Comparison of ENCODE assay signal across 1 cellular context in the genomic region with DNA sequence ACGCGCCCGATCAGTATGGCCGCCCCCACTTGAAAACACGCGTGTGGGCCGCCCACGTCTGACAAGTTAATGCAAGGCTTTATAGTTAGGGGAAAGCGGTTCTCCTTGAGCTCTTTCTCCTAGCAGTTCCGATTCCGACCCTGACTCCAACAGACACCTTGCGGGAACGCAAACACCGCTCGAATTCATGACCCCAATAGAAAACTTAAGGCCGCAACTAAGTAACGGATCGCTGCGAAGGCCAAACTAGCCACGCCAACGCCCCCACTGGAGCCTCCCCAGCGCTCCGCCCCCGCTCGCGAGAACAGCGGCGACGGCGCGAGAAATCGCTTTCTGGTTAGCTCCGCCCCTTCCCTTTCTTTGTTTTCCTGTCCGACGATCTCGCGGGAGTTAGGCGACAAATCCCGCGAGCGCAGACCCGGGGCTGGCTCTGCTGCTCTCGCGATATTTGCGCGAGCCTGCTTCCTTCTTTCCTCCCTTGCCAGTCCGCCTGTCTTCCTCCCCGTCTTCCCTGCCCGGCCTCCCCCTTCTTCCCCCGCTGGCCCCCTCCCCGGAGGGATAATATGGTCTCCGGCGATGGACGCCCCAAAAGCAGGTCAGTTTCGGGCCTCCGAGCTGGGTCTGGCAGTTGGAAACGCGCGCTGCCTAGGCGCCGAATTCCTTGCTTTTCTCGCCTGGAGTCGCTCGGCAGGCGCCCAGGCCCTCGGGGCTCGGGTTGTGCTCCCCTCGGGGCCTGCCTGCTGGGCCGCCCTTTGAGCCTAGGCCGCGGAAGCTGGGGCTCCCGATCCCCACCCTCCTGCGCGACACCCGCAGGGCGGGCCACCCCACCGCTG.
TF ChIP-seq lines count a peak whose summit lies in the region.

A gene with protein sequence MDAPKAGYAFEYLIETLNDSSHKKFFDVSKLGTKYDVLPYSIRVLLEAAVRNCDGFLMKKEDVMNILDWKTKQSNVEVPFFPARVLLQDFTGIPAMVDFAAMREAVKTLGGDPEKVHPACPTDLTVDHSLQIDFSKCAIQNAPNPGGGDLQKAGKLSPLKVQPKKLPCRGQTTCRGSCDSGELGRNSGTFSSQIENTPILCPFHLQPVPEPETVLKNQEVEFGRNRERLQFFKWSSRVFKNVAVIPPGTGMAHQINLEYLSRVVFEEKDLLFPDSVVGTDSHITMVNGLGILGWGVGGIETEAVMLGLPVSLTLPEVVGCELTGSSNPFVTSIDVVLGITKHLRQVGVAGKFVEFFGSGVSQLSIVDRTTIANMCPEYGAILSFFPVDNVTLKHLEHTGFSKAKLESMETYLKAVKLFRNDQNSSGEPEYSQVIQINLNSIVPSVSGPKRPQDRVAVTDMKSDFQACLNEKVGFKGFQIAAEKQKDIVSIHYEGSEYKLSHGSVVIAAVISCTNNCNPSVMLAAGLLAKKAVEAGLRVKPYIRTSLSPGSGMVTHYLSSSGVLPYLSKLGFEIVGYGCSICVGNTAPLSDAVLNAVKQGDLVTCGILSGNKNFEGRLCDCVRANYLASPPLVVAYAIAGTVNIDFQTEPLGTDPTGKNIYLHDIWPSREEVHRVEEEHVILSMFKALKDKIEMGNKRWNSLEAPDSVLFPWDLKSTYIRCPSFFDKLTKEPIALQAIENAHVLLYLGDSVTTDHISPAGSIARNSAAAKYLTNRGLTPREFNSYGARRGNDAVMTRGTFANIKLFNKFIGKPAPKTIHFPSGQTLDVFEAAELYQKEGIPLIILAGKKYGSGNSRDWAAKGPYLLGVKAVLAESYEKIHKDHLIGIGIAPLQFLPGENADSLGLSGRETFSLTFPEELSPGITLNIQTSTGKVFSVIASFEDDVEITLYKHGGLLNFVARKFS (plus strand): TSS at position 455 of the 833 bp plus-strand sequence. CDS start 122 bp downstream, at position 577.

TF ChIP-seq in K562, 482 proteins besides CTCF, POLR2A, EP300 and RAD21 (continued from another document and continues in another):
- TF ChIP-seq TEAD1 (CRISPR knock-in tag; IDR thresholded peaks at IDR 0.05), result peak in 1 of 2 experiments; percentile 25; a peak in 1 of 4 replicates
- TF ChIP-seq MYC (IDR thresholded peaks at IDR 0.05; ENCODE audit: low read depth, low read length), result peak; percentile 93
- TF ChIP-seq MYC (CRISPR knock-in tag; IDR thresholded peaks at IDR 0.05; ENCODE audit: borderline replicate concordance, low read depth), result peak; percentile 96
- TF ChIP-seq PKNOX1 (IDR thresholded peaks at IDR 0.05), result peak; percentile 62
- no peak for TF ChIP-seq FOXA1 (IDR thresholded peaks at IDR 0.05; ENCODE audit: borderline replicate concordance)
- TF ChIP-seq ARHGAP35 (IDR thresholded peaks at IDR 0.05; ENCODE audit: partially characterized antibody), result peak; percentile 98
- TF ChIP-seq, protein P1, sequence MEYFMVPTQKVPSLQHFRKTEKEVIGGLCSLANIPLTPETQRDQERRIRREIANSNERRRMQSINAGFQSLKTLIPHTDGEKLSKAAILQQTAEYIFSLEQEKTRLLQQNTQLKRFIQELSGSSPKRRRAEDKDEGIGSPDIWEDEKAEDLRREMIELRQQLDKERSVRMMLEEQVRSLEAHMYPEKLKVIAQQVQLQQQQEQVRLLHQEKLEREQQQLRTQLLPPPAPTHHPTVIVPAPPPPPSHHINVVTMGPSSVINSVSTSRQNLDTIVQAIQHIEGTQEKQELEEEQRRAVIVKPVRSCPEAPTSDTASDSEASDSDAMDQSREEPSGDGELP (CRISPR knock-in tag; IDR thresholded peaks at IDR 0.05; ENCODE audit: borderline replicate concordance), result peak; percentile 34; the same call in 1 of the 2 replicates
- no peak for TF ChIP-seq SRSF9 (IDR thresholded peaks at IDR 0.05; ENCODE audit: borderline replicate concordance, low read depth, low read length)
- TF ChIP-seq SMARCC2 (IDR thresholded peaks at IDR 0.05; ENCODE audit: low read depth), result no peak
- no peak for TF ChIP-seq HOMEZ (CRISPR knock-in tag; IDR thresholded peaks at IDR 0.05)
- no peak for TF ChIP-seq ZNF449 (CRISPR knock-in tag; IDR thresholded peaks at IDR 0.05)
- no peak for TF ChIP-seq KDM1A (IDR thresholded peaks at IDR 0.05)
- peak; percentile 41 for TF ChIP-seq HMGN3 (IDR thresholded peaks at IDR 0.05; ENCODE audit: borderline replicate concordance, extremely low read depth, insufficient read length, low read depth, low read length)
- TF ChIP-seq FOXP1 (CRISPR knock-in tag; IDR thresholded peaks at IDR 0.05), result 0 out of 2 replicates have a peak, but pooled peaks have one; percentile 21
- TF ChIP-seq CHD1 (IDR thresholded peaks at IDR 0.05; ENCODE audit: low read length), result peak; percentile 78
- TF ChIP-seq, protein P2, sequence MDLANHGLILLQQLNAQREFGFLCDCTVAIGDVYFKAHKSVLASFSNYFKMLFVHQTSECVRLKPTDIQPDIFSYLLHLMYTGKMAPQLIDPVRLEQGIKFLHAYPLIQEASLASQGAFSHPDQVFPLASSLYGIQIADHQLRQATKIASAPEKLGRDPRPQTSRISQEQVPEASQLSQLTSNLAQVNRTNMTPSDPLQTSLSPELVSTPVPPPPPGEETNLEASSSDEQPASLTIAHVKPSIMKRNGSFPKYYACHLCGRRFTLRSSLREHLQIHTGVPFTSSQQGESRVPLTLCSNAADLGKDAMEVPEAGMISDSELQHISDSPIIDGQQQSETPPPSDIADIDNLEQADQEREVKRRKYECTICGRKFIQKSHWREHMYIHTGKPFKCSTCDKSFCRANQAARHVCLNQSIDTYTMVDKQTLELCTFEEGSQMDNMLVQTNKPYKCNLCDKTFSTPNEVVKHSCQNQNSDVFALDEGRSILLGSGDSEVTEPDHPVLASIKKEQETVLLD (IDR thresholded peaks at IDR 0.05), result peak; percentile 17; the same call in 1 of the 2 replicates
- no peak for TF ChIP-seq CAMTA2 (CRISPR knock-in tag; conservative IDR thresholded peaks at IDR 0.05)
- peak; percentile 60; the same call in 1 of the 2 replicates for TF ChIP-seq ZBTB40 (IDR thresholded peaks at IDR 0.05)
- no peak for TF ChIP-seq ZBTB40 (CRISPR knock-in tag; IDR thresholded peaks at IDR 0.05)
- TF ChIP-seq, protein P3, sequence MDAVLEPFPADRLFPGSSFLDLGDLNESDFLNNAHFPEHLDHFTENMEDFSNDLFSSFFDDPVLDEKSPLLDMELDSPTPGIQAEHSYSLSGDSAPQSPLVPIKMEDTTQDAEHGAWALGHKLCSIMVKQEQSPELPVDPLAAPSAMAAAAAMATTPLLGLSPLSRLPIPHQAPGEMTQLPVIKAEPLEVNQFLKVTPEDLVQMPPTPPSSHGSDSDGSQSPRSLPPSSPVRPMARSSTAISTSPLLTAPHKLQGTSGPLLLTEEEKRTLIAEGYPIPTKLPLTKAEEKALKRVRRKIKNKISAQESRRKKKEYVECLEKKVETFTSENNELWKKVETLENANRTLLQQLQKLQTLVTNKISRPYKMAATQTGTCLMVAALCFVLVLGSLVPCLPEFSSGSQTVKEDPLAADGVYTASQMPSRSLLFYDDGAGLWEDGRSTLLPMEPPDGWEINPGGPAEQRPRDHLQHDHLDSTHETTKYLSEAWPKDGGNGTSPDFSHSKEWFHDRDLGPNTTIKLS (IDR thresholded peaks at IDR 0.05; ENCODE audit: borderline replicate concordance, low read depth), result peak; percentile 99
- TF ChIP-seq KLF1 (tag; IDR thresholded peaks at IDR 0.05), result 0 out of 2 replicates have a peak, but pooled peaks have one; percentile 48
- no peak for TF ChIP-seq BDP1 (IDR thresholded peaks at IDR 0.05; ENCODE audit: insufficient read depth, insufficient read length)
- peak; percentile 48 for TF ChIP-seq PML (IDR thresholded peaks at IDR 0.05; ENCODE audit: low read length)
- TF ChIP-seq ZNF12 (CRISPR knock-in tag; IDR thresholded peaks at IDR 0.05), result peak; percentile 48; the same call in 1 of the 2 replicates
- TF ChIP-seq PHF21A (IDR thresholded peaks at IDR 0.05; ENCODE audit: borderline replicate concordance, low read depth), result no peak
- TF ChIP-seq, protein P4, sequence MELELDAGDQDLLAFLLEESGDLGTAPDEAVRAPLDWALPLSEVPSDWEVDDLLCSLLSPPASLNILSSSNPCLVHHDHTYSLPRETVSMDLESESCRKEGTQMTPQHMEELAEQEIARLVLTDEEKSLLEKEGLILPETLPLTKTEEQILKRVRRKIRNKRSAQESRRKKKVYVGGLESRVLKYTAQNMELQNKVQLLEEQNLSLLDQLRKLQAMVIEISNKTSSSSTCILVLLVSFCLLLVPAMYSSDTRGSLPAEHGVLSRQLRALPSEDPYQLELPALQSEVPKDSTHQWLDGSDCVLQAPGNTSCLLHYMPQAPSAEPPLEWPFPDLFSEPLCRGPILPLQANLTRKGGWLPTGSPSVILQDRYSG (tag; conservative IDR thresholded peaks at IDR 0.05; ENCODE audit: low read depth), result no peak
- no peak for TF ChIP-seq KLF10 (CRISPR knock-in tag; IDR thresholded peaks at IDR 0.05)
